In the genomic region with DNA sequence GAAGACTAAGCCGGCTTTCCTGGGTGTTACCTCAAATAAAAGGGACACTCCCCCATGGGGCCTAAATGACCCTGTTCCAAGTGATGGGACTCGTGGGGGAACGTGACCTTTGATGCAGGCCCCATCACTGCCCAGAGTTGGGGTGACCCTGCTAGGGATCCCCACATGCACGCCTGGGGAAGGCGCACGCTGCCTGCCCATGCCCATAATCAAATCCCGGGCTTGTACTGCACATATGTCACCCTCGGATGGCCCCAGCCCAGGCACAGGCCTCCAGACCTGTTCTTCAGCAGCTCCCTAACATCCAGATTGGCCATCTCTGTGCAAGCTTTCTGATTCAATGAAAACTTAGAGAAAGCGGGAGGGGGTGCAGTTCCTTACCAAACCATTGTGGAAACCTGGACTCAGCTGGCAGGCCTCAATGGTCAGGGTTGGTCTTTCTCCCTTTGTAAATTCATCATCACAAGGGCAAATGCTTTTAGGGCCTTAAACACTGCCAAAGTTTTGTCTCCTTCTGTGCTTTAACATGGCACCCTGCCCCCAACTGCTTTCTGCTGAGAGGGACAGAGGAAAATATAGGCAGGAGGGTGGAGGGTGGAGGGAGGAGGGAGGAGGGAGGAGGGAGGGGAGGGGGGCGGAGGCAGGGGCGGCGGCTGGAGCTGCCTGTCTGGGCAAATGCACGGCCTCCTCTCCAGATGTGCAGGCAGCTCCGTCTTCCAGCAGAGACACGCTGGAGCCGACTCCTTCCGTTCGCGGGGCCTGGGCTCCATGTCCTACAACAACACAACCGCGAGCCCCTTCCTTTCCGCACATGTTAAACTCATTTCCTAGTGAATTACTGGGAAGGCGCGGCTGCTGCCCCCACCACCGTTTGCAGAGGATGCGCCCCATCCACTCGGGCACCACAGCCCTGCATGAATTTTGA, we compare ENCODE assay signal across 10 cellular contexts. TPM values are rescaled to one million over a fixed set of nuclear protein-coding genes. Genes with fewer than 3 reads are reported as not detected.
DNase-seq lines count a peak whose midpoint lies in the region; ATAC-seq and TF ChIP-seq lines count a peak whose summit lies in the region.
"Had no signal": no experiment of that assay in that cellular context is flagged by ENCODE, and none has a peak within 500 bp of the region (broad histone marks: within the 10 kb centered on the region; RNA-seq: fewer than 3 reads in every experiment).

No MANE protein-coding gene starts in this region.

- DNase-seq in H4 (ENCODE audit: low spot score): peak; percentile 33
- peak in 2 of 4 donors; percentile 23 to 29 for DNase-seq in body of pancreas
- DNase-seq in right atrium auricular region (ENCODE audit: low spot score): peak; percentile 68
- peak; percentile 43 to 46 for DNase-seq in gastrocnemius medialis
- no peak for DNase-seq in activated CD8-positive, alpha-beta T cell treated with anti-CD3 and anti-CD28 coated beads for 36 hours
- DNase-seq in activated naive CD4-positive, alpha-beta T cell treated with anti-CD3 and anti-CD28 coated beads for 36 hours: no peak
- DNase-seq: NCI-H2029 treated with DMSO at 0.1 percent for 48 hours had no signal

- 47 to 56% methylated on average over 21 to 27 of the region's 27 CpGs for WGBS in body of pancreas, 2 donors

- H3K27ac ChIP-seq in body of pancreas (no peak overlapping the region), right atrium auricular region (peak overlapping the region; percentile 52 to 69), gastrocnemius medialis (peak overlapping the region; percentile 76 to 84 (median 80))
- H3K27ac ChIP-seq: parathyroid adenoma had no signal

- peaks cover 20% of the 10 kb centered on the region for H3K27me3 Mint-ChIP-seq in activated CD8-positive, alpha-beta T cell treated with anti-CD3 and anti-CD28 coated beads for 36 hours
- peaks cover 17% of the 10 kb centered on the region for H3K27me3 Mint-ChIP-seq in activated naive CD4-positive, alpha-beta T cell treated with anti-CD3 and anti-CD28 coated beads for 36 hours (ENCODE audit: low read depth)

- peak; percentile 36 for ATAC-seq in body of pancreas
- ATAC-seq in gastrocnemius medialis: peak in 1 of 2 donors; percentile 14
- ATAC-seq in activated CD8-positive, alpha-beta T cell treated with anti-CD3 and anti-CD28 coated beads for 36 hours: no peak
- ATAC-seq in GM21786 (IDR thresholded peaks at IDR 0.05; ENCODE audit: unreplicated experiment): no peak
- no peak for ATAC-seq in HG02981 (IDR thresholded peaks at IDR 0.05; ENCODE audit: unreplicated experiment)

- H3K27me3 ChIP-seq in body of pancreas (peaks cover 0 to 10% of the 10 kb centered on the region in 2 donors), right atrium auricular region (no peaks in the 10 kb centered on the region), gastrocnemius medialis (peaks cover 6 to 16% (median 14%) of the 10 kb centered on the region in 3 donors)

- POLR2A ChIA-PET in activated CD8-positive, alpha-beta T cell treated with anti-CD3 and anti-CD28 coated beads for 36 hours (lab: Charles Lee): no interaction called here

- no peak overlapping the region for H3K4me3 ChIP-seq in body of pancreas
- H3K4me3 ChIP-seq in right atrium auricular region: no peak overlapping the region
- peak overlapping the region in 3 of 4 donors; percentile 10 to 15 (median 10) for H3K4me3 ChIP-seq in gastrocnemius medialis

- H3K36me3 Mint-ChIP-seq in activated CD8-positive, alpha-beta T cell treated with anti-CD3 and anti-CD28 coated beads for 36 hours (ENCODE audit: low read depth): no peaks in the 10 kb centered on the region
- no peaks in the 10 kb centered on the region for H3K36me3 Mint-ChIP-seq in activated naive CD4-positive, alpha-beta T cell treated with anti-CD3 and anti-CD28 coated beads for 36 hours (ENCODE audit: low read depth)

- H3K4me1 ChIP-seq in body of pancreas (peaks cover 8% of the 10 kb centered on the region), right atrium auricular region (peaks cover 0 to 65% of the 10 kb centered on the region in 2 donors), gastrocnemius medialis (peaks cover 49 to 66% of the 10 kb centered on the region in 2 donors)
- H3K4me1 ChIP-seq: parathyroid adenoma had no signal

- TF ChIP-seq POLR2A in body of pancreas (IDR thresholded peaks at IDR 0.05) (no peak), gastrocnemius medialis (IDR thresholded peaks at IDR 0.05) (peak in 1 of 2 donors; percentile 28)

- H3K4me1 Mint-ChIP-seq in activated CD8-positive, alpha-beta T cell treated with anti-CD3 and anti-CD28 coated beads for 36 hours (ENCODE audit: low read depth): no peaks in the 10 kb centered on the region
- H3K4me1 Mint-ChIP-seq in activated naive CD4-positive, alpha-beta T cell treated with anti-CD3 and anti-CD28 coated beads for 36 hours (ENCODE audit: low read depth): no peaks in the 10 kb centered on the region

- no peaks in the 10 kb centered on the region for H3K9me3 ChIP-seq in body of pancreas
- H3K9me3 ChIP-seq in right atrium auricular region: no peaks in the 10 kb centered on the region
- no peaks in the 10 kb centered on the region for H3K9me3 ChIP-seq in gastrocnemius medialis

- no peak overlapping the region for H3K27ac Mint-ChIP-seq in activated CD8-positive, alpha-beta T cell treated with anti-CD3 and anti-CD28 coated beads for 36 hours
- no peak overlapping the region for H3K27ac Mint-ChIP-seq in activated naive CD4-positive, alpha-beta T cell treated with anti-CD3 and anti-CD28 coated beads for 36 hours

- H3K36me3 ChIP-seq in body of pancreas (replicated peaks in 1 of 2; ENCODE audit: insufficient read depth in 1 of 2, low read depth in 2 of 2) (no peaks in the 10 kb centered on the region), right atrium auricular region (no peaks in the 10 kb centered on the region), gastrocnemius medialis (no peaks in the 10 kb centered on the region)

- intact Hi-C loops in body of pancreas (cut with DNase I) (no loop called here), gastrocnemius medialis (cut with DNase I; ENCODE audit: low total_unique reads) (loop anchor here (5.0 kb wide), 1 partner anchor 1052 kb away; no protein-coding TSS in a partner anchor)
- intact Hi-C loops in activated CD8-positive, alpha-beta T cell treated with anti-CD3 and anti-CD28 coated beads for 36 hours (cut with micrococcal nuclease): no loop called here
- intact Hi-C loops in activated naive CD4-positive, alpha-beta T cell treated with anti-CD3 and anti-CD28 coated beads for 36 hours (cut with micrococcal nuclease): no loop called here

- in situ Hi-C loops in gastrocnemius medialis (cut with MboI; ENCODE audit: low sequenced_read_pairs in 4 of 4): loop anchor here in 1 of 4 donors (25.0 kb wide), 1 partner anchor 912 kb away; no protein-coding TSS in a partner anchor

- no peak for TF ChIP-seq CTCF in body of pancreas (IDR thresholded peaks at IDR 0.05)
- TF ChIP-seq CTCF in right atrium auricular region (IDR thresholded peaks at IDR 0.05): no peak
- TF ChIP-seq CTCF in gastrocnemius medialis (IDR thresholded peaks at IDR 0.05 in 4 of 5, conservative IDR thresholded peaks at IDR 0.05 in 1 of 5): no peak
- TF ChIP-seq CTCF in activated CD8-positive, alpha-beta T cell treated with anti-CD3 and anti-CD28 coated beads for 36 hours (IDR thresholded peaks at IDR 0.05): no peak

- CTCF ChIA-PET in activated CD8-positive, alpha-beta T cell treated with anti-CD3 and anti-CD28 coated beads for 36 hours (lab: Charles Lee): interaction anchor here (0.9 to 1.3 kb wide), 2 partner anchors 22 to 73 kb away, joined by 3 to 4 read pairs; no protein-coding TSS in a partner anchor
- CTCF ChIA-PET in activated naive CD4-positive, alpha-beta T cell treated with anti-CD3 and anti-CD28 coated beads for 36 hours (lab: Charles Lee): no interaction called here

- H3K4me3 Mint-ChIP-seq in activated CD8-positive, alpha-beta T cell treated with anti-CD3 and anti-CD28 coated beads for 36 hours: no peak overlapping the region
- no peak overlapping the region for H3K4me3 Mint-ChIP-seq in activated naive CD4-positive, alpha-beta T cell treated with anti-CD3 and anti-CD28 coated beads for 36 hours

- H3K9me3 Mint-ChIP-seq in activated CD8-positive, alpha-beta T cell treated with anti-CD3 and anti-CD28 coated beads for 36 hours: no peaks in the 10 kb centered on the region
- H3K9me3 Mint-ChIP-seq in activated naive CD4-positive, alpha-beta T cell treated with anti-CD3 and anti-CD28 coated beads for 36 hours: no peaks in the 10 kb centered on the region

RNA-seq across cellular contexts. Expression of gene EBF3, which starts 14.4 kb away (rescaled TPM):
- 0.33 TPM in 2 replicates for total RNA-seq in H4 (2014; rRNA removed; shearing (Covaris generic))
- total RNA-seq in body of pancreas (1 to 10 TPM; 2.3 to 4.6 TPM), right atrium auricular region (1 to 10 TPM; 5.8 to 6.9 TPM), gastrocnemius medialis (10 to 100 TPM in 1 of 4 donors, 1 to 10 TPM in 3; 5.5 to 10.4 (median 8.2) TPM)
- not detected for total RNA-seq in activated CD8-positive, alpha-beta T cell treated with anti-CD3 and anti-CD28 coated beads for 36 hours
- total RNA-seq in activated naive CD4-positive, alpha-beta T cell treated with anti-CD3 and anti-CD28 coated beads for 36 hours: not detected

Comparison
In these comparisons a context has a peak if more than half of its experiments do, and no peak if none do; other contexts are left out.
1. DNase-seq: peak in H4 (single experiment), right atrium auricular region (single experiment) and gastrocnemius medialis (2 of 2); none in activated CD8-positive, alpha-beta T cell treated with anti-CD3 and anti-CD28 coated beads for 36 hours (single experiment) and activated naive CD4-positive, alpha-beta T cell treated with anti-CD3 and anti-CD28 coated beads for 36 hours (single experiment).
2. H3K27ac ChIP-seq: peak in right atrium auricular region (2 of 2) and gastrocnemius medialis (4 of 4); none in body of pancreas (0 of 4).
3. H3K4me3 ChIP-seq: peak in gastrocnemius medialis (3 of 4); none in body of pancreas (0 of 2) and right atrium auricular region (0 of 2).